Comparison of ENCODE assay signal across 18 cellular contexts in the genomic region with DNA sequence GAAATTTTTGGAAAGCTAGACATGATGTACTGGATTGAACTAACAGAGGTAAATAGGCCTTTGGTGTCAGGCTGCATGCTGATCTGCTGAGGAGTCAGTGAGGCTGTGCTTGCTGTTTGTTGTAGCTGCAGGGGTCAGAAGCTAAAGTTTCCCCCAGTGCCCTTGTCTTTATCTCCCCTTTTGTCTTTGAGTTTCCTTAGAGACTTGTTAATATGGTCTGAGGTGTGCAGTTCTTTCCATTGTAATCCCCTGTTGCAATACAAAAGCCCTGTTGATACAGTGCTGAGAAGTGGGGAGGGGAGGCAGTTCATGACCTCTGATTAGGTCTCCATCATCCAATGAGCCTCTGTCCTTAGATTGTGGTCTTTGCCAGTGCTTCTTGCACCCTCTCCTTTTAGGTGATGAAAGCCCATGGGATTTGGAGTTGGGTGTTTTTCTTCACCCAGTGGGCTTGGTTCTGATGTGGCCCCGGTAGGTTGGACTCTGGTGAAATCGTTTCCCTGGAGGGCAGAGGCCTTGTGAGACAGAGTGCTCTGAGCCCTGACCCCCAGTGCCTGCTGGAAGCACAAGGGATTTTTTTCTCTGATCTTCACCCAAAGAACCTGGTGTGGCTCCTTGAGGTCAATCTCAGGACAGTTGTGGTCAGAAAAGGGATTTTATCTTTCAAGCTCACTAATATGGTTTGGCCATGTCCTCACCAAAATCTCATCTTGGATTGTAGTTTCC.
DNase-seq lines count a peak whose midpoint lies in the region; ATAC-seq and TF ChIP-seq lines count a peak whose summit lies in the region.
"Had no signal": no experiment of that assay in that cellular context is flagged by ENCODE, and none has a peak within 500 bp of the region (broad histone marks: within the 10 kb centered on the region; RNA-seq: fewer than 3 reads in every experiment).

No MANE protein-coding gene starts in this region.

- H3K4me1 ChIP-seq in HUES48 (ENCODE audit: control insufficient read depth, insufficient read depth, low read length) = 0 out of 2 replicates have a peak, but pooled peaks cover 4% of the 10 kb centered on the region
- H3K4me1 ChIP-seq in endodermal cell (ENCODE audit: control insufficient read depth, insufficient read depth, low read length) = peaks cover 11% of the 10 kb centered on the region

- no peak overlapping the region for H3K4me3 ChIP-seq in HUES48 (ENCODE audit: low read depth, low read length)
- H3K4me3 ChIP-seq in endodermal cell (ENCODE audit: low read length) = peak overlapping the region; percentile 53
- H3K4me3 ChIP-seq: BLaER1 treated with 17β-estradiol and CSF1 and Interleukin-3, amounts not matched to agents 10 nM and 100 nM; GM12878 had no signal

- DNase-seq in endodermal cell (peak; percentile 60), iPS-NIHi7 (ENCODE audit: extremely low spot score) (peak; percentile 35), GM13976 (ENCODE audit: low spot score) (no peak)
- no peak for DNase-seq in stimulated activated CD8-positive, alpha-beta memory T cell treated with anti-CD3 and anti-CD28 coated beads, Interleukin-4, amount 100 ng/mL, for 48 hours
- DNase-seq: Calu3; CD8-positive, alpha-beta T cell; DMS79 treated with DMSO at 0.1 percent for 48 hours; HCEC 1CT; KBM-7 had no signal

- no peaks in the 10 kb centered on the region for H3K36me3 Mint-ChIP-seq in endodermal cell (ENCODE audit: low read depth)
- H3K36me3 Mint-ChIP-seq: CD8-positive, alpha-beta T cell; IgD-negative memory B cell had no signal

- H3K27ac ChIP-seq in HUES48 (ENCODE audit: low read depth, low read length) (peak overlapping the region; percentile 59), endodermal cell (ENCODE audit: low read depth, low read length) (no peak overlapping the region)
- H3K27ac ChIP-seq: BLaER1 treated with 17β-estradiol and CSF1 and Interleukin-3, amounts not matched to agents 10 nM and 100 nM; HL-60 had no signal

- no peaks in the 10 kb centered on the region for H3K27me3 Mint-ChIP-seq in endodermal cell (ENCODE audit: insufficient read depth)
- H3K27me3 Mint-ChIP-seq: B cell had no signal

- in situ Hi-C loops in GM13976 (cut with MboI; ENCODE audit: low sequenced_read_pairs, unreplicated experiment) = no loop called here

- H3K27me3 ChIP-seq in HUES48 (ENCODE audit: control insufficient read depth, insufficient read depth, low read length) (peaks cover 21% of the 10 kb centered on the region; the same call in 1 of the 2 replicates), endodermal cell (ENCODE audit: control insufficient read depth, insufficient read depth, low read length, poor library complexity, severe bottlenecking) (no peaks in the 10 kb centered on the region)
- H3K27me3 ChIP-seq: BLaER1 treated with 17β-estradiol and CSF1 and Interleukin-3, amounts not matched to agents 10 nM and 100 nM had no signal

- peak overlapping the region; percentile 69 for H3K27ac Mint-ChIP-seq in endodermal cell
- H3K27ac Mint-ChIP-seq: B cell; CD8-positive, alpha-beta T cell; IgD-negative memory B cell had no signal

- no peak for ATAC-seq in HG02571 (IDR thresholded peaks at IDR 0.05; ENCODE audit: unreplicated experiment)
- no peak for ATAC-seq in HG02970 (IDR thresholded peaks at IDR 0.05; ENCODE audit: low FRiP score, unreplicated experiment)
- ATAC-seq: CD8-positive, alpha-beta T cell; GM12878; HepG2 had no signal

- WGBS in endodermal cell (ENCODE audit: insufficient coverage in 1 of 2, insufficient read length in 1 of 2), 2 experiments = 71% methylated on average over 2 of the region's 2 CpGs; no CpG with 5 or more reads in 1 of the 2 experiments

- no peak overlapping the region for H3K9ac ChIP-seq in HUES48 (ENCODE audit: low read depth, low read length)
- no peak overlapping the region for H3K9ac ChIP-seq in endodermal cell (ENCODE audit: extremely low read depth, low read length, poor library complexity, severe bottlenecking)
- H3K9ac ChIP-seq: BLaER1 treated with 17β-estradiol and CSF1 and Interleukin-3, amounts not matched to agents 10 nM and 100 nM had no signal

- H3K9me3 ChIP-seq in HUES48 (ENCODE audit: control insufficient read depth, insufficient read depth, low read length) (no peaks in the 10 kb centered on the region), endodermal cell (ENCODE audit: control insufficient read depth, low read length) (no peaks in the 10 kb centered on the region)

- H3K4me1 Mint-ChIP-seq in endodermal cell = peaks cover 28% of the 10 kb centered on the region
- H3K4me1 Mint-ChIP-seq: B cell, IgD-negative memory B cell had no signal

- no peaks in the 10 kb centered on the region for H3K36me3 ChIP-seq in HUES48 (ENCODE audit: control insufficient read depth, insufficient read depth, low read length)
- H3K36me3 ChIP-seq in endodermal cell (ENCODE audit: control insufficient read depth, insufficient read depth, low read length) = no peaks in the 10 kb centered on the region
- H3K36me3 ChIP-seq: BLaER1 treated with 17β-estradiol and CSF1 and Interleukin-3, amounts not matched to agents 10 nM and 100 nM had no signal

- no peak overlapping the region for H3K4me3 Mint-ChIP-seq in endodermal cell
- H3K4me3 Mint-ChIP-seq: B cell; CD8-positive, alpha-beta T cell; IgD-negative memory B cell had no signal

- peaks cover 7% of the 10 kb centered on the region for H3K9me3 Mint-ChIP-seq in endodermal cell
- H3K9me3 Mint-ChIP-seq: CD8-positive, alpha-beta T cell; IgD-negative memory B cell had no signal

- TF ChIP-seq CTCF in endodermal cell (conservative IDR thresholded peaks at IDR 0.05) (no peak), GM13976 (IDR thresholded peaks at IDR 0.05; ENCODE audit: borderline replicate concordance, control extremely low read depth, extremely low read depth, insufficient read depth, missing control alignments) (no peak)

Comparison
In these comparisons a context has a peak if more than half of its experiments do, and no peak if none do; other contexts are left out.
1. DNase-seq: peak in endodermal cell (single experiment) and iPS-NIHi7 (single experiment); none in stimulated activated CD8-positive, alpha-beta memory T cell treated with anti-CD3 and anti-CD28 coated beads, Interleukin-4, amount 100 ng/mL, for 48 hours (single experiment) and GM13976 (single experiment).